ENCODE assay signal across 26 cellular contexts in genomic region chr1:38778521-38778920, GRCh38.
"Had no signal": no experiment of that assay in that cellular context is flagged by ENCODE, and none has a peak within 500 bp of the region (broad histone marks: within the 10 kb centered on the region; RNA-seq: fewer than 3 reads in every experiment).

No MANE protein-coding gene starts in this region.

- H3K4me1 ChIP-seq: pancreas, prostate gland, right lobe of liver, thyroid gland, upper lobe of left lung, uterus had no signal

- H3K36me3 ChIP-seq: neutrophil, pancreas, prostate gland, right lobe of liver, sigmoid colon, stomach, thoracic aorta, thyroid gland, tibial nerve, upper lobe of left lung, uterus had no signal

- H3K27ac ChIP-seq: neutrophil, pancreas, prostate gland, right lobe of liver, sigmoid colon, stomach, thoracic aorta, thyroid gland, tibial nerve, upper lobe of left lung, uterus had no signal

- H3K27me3 ChIP-seq: right lobe of liver, thyroid gland, uterus had no signal

- H3K4me3 ChIP-seq: pancreas, prostate gland, right lobe of liver, sigmoid colon, stomach, thoracic aorta, thyroid gland, tibial nerve, upper lobe of left lung, uterus had no signal

- ATAC-seq: naive thymus-derived CD8-positive, alpha-beta T cell; natural killer cell treated with Interleukin-12 subunit alpha and Interleukin-12 subunit beta and Interleukin-15 and Interleukin-18, amount 100 ng/mL, for 72 hours; pancreas; right cardiac atrium; right lobe of liver; stimulated activated effector memory CD8-positive, alpha-beta T cell treated with anti-CD3 and anti-CD28 coated beads, Interleukin-12 subunit alpha, Interleukin-12 subunit beta, amount 100 ng/mL, for 72 hours; stimulated activated naive B cell treated with anti-CD40 and anti-IgM and Interleukin-4, amounts not matched to agents 10 μg/mL and 1 μg/mL and 100 μg/mL, for 72 hours had no signal

- DNase-seq: naive thymus-derived CD8-positive, alpha-beta T cell; nephron progenitor cell; nucleus accumbens; pancreas; retina; right cardiac atrium; right lobe of liver; sigmoid colon; small intestine; stimulated activated CD4-positive, alpha-beta T cell treated with anti-CD3 and anti-CD28 coated beads, Interleukin-15, amount 100 ng/mL, for 24 hours; stimulated activated CD4-positive, alpha-beta T cell treated with anti-CD3 and anti-CD28 coated beads, Interleukin-2, amount 100 ng/mL, for 24 hours; stimulated activated CD4-positive, alpha-beta T cell treated with anti-CD3 and anti-CD28 coated beads, Interleukin-2, amount 100 ng/mL, for 48 hours; stimulated activated CD4-positive, alpha-beta T cell treated with anti-CD3 and anti-CD28 coated beads, Interleukin-4, amount 100 ng/mL, for 24 hours; stimulated activated naive B cell treated with anti-CD40 and anti-IgM and Interleukin-4, amounts not matched to agents 10 μg/mL and 1 μg/mL and 100 μg/mL, for 72 hours; stimulated activated naive CD4-positive, alpha-beta T cell treated with Interleukin-2 at 50 U/mL for 16 hours; stomach; thyroid gland; trophoblast cell; upper lobe of left lung; uterus had no signal

- H3K9me3 ChIP-seq: neutrophil, pancreas, prostate gland, right lobe of liver, sigmoid colon, stomach, thoracic aorta, thyroid gland, tibial nerve, upper lobe of left lung, uterus had no signal

- FAIRE-seq: pancreas, small intestine had no signal
